7 cellular contexts compared by ENCODE assay signal in the genomic region with DNA sequence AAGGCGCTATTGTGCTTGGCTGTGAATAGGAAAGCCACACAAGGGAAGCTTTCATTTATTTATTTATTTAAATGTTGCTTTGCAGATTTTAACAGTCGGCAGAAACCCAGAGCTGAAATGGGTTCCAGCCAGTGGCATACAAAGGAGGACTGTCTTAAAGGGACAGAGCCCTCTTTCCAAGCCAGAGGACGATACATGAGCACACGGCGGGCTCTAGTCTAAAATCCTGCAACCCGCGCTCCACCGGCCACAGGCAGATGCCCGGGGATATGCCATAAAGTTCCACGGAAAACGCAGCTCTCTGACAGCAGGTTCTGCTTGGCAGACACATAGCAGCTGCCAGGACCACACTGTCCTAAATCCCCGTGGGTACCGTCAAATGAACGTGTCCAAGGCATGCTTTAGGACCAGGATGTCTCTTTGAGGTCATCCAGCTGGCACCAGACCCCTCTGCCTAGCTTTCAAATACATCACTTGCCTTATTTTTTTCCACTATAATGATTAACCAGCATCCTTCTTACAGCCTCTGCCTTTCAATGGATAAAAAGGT.
DNase-seq lines count a peak whose midpoint lies in the region; ATAC-seq, FAIRE-seq and TF ChIP-seq lines count a peak whose summit lies in the region.

No MANE protein-coding gene starts in this region.

- DNase-seq in GM12865 (ENCODE audit: low read depth): peak; percentile 50
- DNase-seq in NCI-H345 (lab: John Stamatoyannopoulos, UW): peak; percentile 61
- DNase-seq in bronchial epithelial cell (ENCODE audit: low read depth): no peak
- no peak for DNase-seq in left lung

- H3K36me3 ChIP-seq in bronchial epithelial cell (ENCODE audit: control insufficient read depth, insufficient read depth, low read length): peaks cover 4% of the 10 kb centered on the region
- H3K36me3 ChIP-seq in left lung: no peaks in the 10 kb centered on the region

- no peak for FAIRE-seq in bronchial epithelial cell (lab: Jason Lieb, UNC)

- intact Hi-C loops in left lung (cut with DNase I): no loop called here

- TF ChIP-seq CTCF in GM12865 (IDR thresholded peaks at IDR 0.05; ENCODE audit: insufficient read depth, low read depth, low read length, missing control alignments) (no peak), bronchial epithelial cell (IDR thresholded peaks at IDR 0.05; ENCODE audit: insufficient read depth, low read length, severe bottlenecking) (no peak), left lung (IDR thresholded peaks at IDR 0.05) (no peak)

- peak overlapping the region in 1 of 2 donors; percentile 18 for H3K27ac ChIP-seq in left lung
- H3K27ac ChIP-seq in temporal lobe (ENCODE audit: low read depth, low read length): peak overlapping the region; percentile 91

- H3K4me3 ChIP-seq in GM12865 (ENCODE audit: low read depth, low read length) (peak overlapping the region; percentile 67), bronchial epithelial cell (ENCODE audit: low read depth, low read length) (peak overlapping the region; percentile 9), left lung (peak overlapping the region; percentile 8 to 31)

- no peaks in the 10 kb centered on the region for H3K9me3 ChIP-seq in left lung

- ATAC-seq in left lung: peak; percentile 51
- ATAC-seq in HG03520 (IDR thresholded peaks at IDR 0.05; ENCODE audit: unreplicated experiment): no peak
- ATAC-seq in GM19452 (IDR thresholded peaks at IDR 0.05; ENCODE audit: unreplicated experiment): no peak

- H3K4me1 ChIP-seq in left lung: peaks cover 35 to 85% of the 10 kb centered on the region in 2 donors

- no peaks in the 10 kb centered on the region for H3K27me3 ChIP-seq in bronchial epithelial cell (ENCODE audit: control insufficient read depth, insufficient read depth, low read length)
- no peaks in the 10 kb centered on the region for H3K27me3 ChIP-seq in left lung

Comparison
In these comparisons a context has a peak if more than half of its experiments do, and no peak if none do; other contexts are left out.
1. DNase-seq: peak in GM12865 (single experiment) and NCI-H345 (single experiment); none in bronchial epithelial cell (single experiment) and left lung (0 of 2).
2. H3K4me3 ChIP-seq: peak in every context shown above with its lines; median percentile 67 in GM12865; 20 in left lung; 9 in bronchial epithelial cell.